Comparison of ENCODE assay signal across 14 cellular contexts in genomic region chr2:238936162-238937052, GRCh38.
DNase-seq lines count a peak whose midpoint lies in the region; ATAC-seq and TF ChIP-seq lines count a peak whose summit lies in the region.
"Had no signal": no experiment of that assay in that cellular context is flagged by ENCODE, and none has a peak within 500 bp of the region (broad histone marks: within the 10 kb centered on the region; RNA-seq: fewer than 3 reads in every experiment).

No MANE protein-coding gene starts in this region.

- no peak for ATAC-seq in GM21515 (IDR thresholded peaks at IDR 0.05; ENCODE audit: unreplicated experiment)
- no peak for ATAC-seq in GM19455 (IDR thresholded peaks at IDR 0.05; ENCODE audit: unreplicated experiment)
- ATAC-seq: HCT116, Panc1 had no signal

- H3K4me3 ChIP-seq in coronary artery = no peak overlapping the region

- H3K27ac ChIP-seq in coronary artery = no peak overlapping the region
- H3K27ac ChIP-seq in substantia nigra (ENCODE audit: low read depth, low read length, poor library complexity, severe bottlenecking) = no peak overlapping the region

- no peak overlapping the region for H3K27ac Mint-ChIP-seq in activated naive CD4-positive, alpha-beta T cell treated with anti-CD3 and anti-CD28 coated beads for 36 hours
- no peak overlapping the region for H3K27ac Mint-ChIP-seq in osteocyte (ENCODE audit: unreplicated experiment)
- H3K27ac Mint-ChIP-seq: IgD-negative memory B cell had no signal

- no peaks in the 10 kb centered on the region for H3K9me3 Mint-ChIP-seq in activated naive CD4-positive, alpha-beta T cell treated with anti-CD3 and anti-CD28 coated beads for 36 hours
- peaks cover 12% of the 10 kb centered on the region for H3K9me3 Mint-ChIP-seq in osteocyte (ENCODE audit: unreplicated experiment)

- no peaks in the 10 kb centered on the region for H3K4me1 Mint-ChIP-seq in activated naive CD4-positive, alpha-beta T cell treated with anti-CD3 and anti-CD28 coated beads for 36 hours (ENCODE audit: low read depth)
- H3K4me1 Mint-ChIP-seq in osteocyte (ENCODE audit: unreplicated experiment) = no peaks in the 10 kb centered on the region
- H3K4me1 Mint-ChIP-seq: IgD-negative memory B cell had no signal

- peaks cover 6% of the 10 kb centered on the region for H3K27me3 Mint-ChIP-seq in activated naive CD4-positive, alpha-beta T cell treated with anti-CD3 and anti-CD28 coated beads for 36 hours (ENCODE audit: low read depth)
- H3K27me3 Mint-ChIP-seq in osteocyte (ENCODE audit: unreplicated experiment) = peaks cover 38% of the 10 kb centered on the region

- intact Hi-C loops in activated naive CD4-positive, alpha-beta T cell treated with anti-CD3 and anti-CD28 coated beads for 36 hours (cut with micrococcal nuclease) = no loop called here

- TF ChIP-seq CTCF in coronary artery (IDR thresholded peaks at IDR 0.05) (no peak), osteocyte (IDR thresholded peaks at IDR 0.05) (no peak)

- H3K36me3 Mint-ChIP-seq in activated naive CD4-positive, alpha-beta T cell treated with anti-CD3 and anti-CD28 coated beads for 36 hours (ENCODE audit: low read depth) = no peaks in the 10 kb centered on the region
- no peaks in the 10 kb centered on the region for H3K36me3 Mint-ChIP-seq in osteocyte (ENCODE audit: unreplicated experiment)
- H3K36me3 Mint-ChIP-seq: IgD-negative memory B cell had no signal

- CTCF ChIA-PET in activated naive CD4-positive, alpha-beta T cell treated with anti-CD3 and anti-CD28 coated beads for 36 hours (lab: Charles Lee) = no interaction called here

- DNase-seq in activated naive CD4-positive, alpha-beta T cell treated with anti-CD3 and anti-CD28 coated beads, Interleukin-2, amount 50 U/mL, for 16 hours = peak; percentile 2
- DNase-seq in activated naive CD4-positive, alpha-beta T cell treated with anti-CD3 and anti-CD28 coated beads for 36 hours = no peak
- DNase-seq in coronary artery (ENCODE audit: low spot score) = peak; percentile 66
- DNase-seq in osteocyte (ENCODE audit: extremely low spot score, unreplicated experiment) = peak; percentile 59
- DNase-seq in ureter (ENCODE audit: low spot score) = peak; percentile 35
- DNase-seq in substantia nigra (lab: John Stamatoyannopoulos, UW) = no peak
- DNase-seq: Caco-2, NCI-H2029, NCI-H2171 treated with DMSO at 0.1 percent for 48 hours had no signal

- H3K4me3 Mint-ChIP-seq in activated naive CD4-positive, alpha-beta T cell treated with anti-CD3 and anti-CD28 coated beads for 36 hours = no peak overlapping the region
- no peak overlapping the region for H3K4me3 Mint-ChIP-seq in osteocyte (ENCODE audit: unreplicated experiment)
- H3K4me3 Mint-ChIP-seq: IgD-negative memory B cell had no signal

Comparison
In these comparisons a context has a peak if more than half of its experiments do, and no peak if none do; other contexts are left out.
1. DNase-seq: peak in activated naive CD4-positive, alpha-beta T cell treated with anti-CD3 and anti-CD28 coated beads, Interleukin-2, amount 50 U/mL, for 16 hours (single experiment), coronary artery (single experiment), osteocyte (single experiment) and ureter (single experiment); none in activated naive CD4-positive, alpha-beta T cell treated with anti-CD3 and anti-CD28 coated beads for 36 hours (single experiment) and substantia nigra (0 of 49).